Comparison of ENCODE assay signal across 27 cellular contexts in the genomic region with DNA sequence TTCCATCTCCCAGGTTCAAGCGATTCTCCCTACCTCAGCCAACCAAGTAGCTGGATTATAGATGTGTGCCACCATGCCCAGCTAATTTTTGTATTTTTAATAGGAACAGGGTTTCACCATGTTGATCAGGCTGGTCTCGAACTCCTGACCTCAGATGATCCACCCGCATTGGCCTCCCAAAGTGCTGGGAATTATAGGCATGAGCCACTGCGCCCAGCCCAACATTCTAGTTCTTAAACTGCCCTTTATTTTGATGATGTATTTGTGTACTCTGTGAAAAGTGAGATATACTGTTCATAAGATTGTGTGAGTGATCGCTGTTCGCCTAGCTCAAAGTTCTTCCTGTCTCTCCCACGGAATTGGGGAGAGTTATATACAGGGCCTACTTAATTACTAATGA.
DNase-seq lines count a peak whose midpoint lies in the region; ATAC-seq and TF ChIP-seq lines count a peak whose summit lies in the region.
"Had no signal": no experiment of that assay in that cellular context is flagged by ENCODE, and none has a peak within 500 bp of the region (broad histone marks: within the 10 kb centered on the region; RNA-seq: fewer than 3 reads in every experiment).

No MANE protein-coding gene starts in this region.

- peak overlapping the region; percentile 26 for H3K4me3 ChIP-seq in CD4-positive, CD25-positive, alpha-beta regulatory T cell (ENCODE audit: low read depth, low read length)
- H3K4me3 ChIP-seq: BLaER1, esophagus muscularis mucosa, GM23248, left ventricle myocardium inferior, suprapubic skin, upper lobe of right lung had no signal

- peaks cover 25% of the 10 kb centered on the region for H3K4me1 ChIP-seq in CD4-positive, CD25-positive, alpha-beta regulatory T cell (ENCODE audit: control insufficient read depth, insufficient read depth, low read length, poor library complexity, severe bottlenecking)

- intact Hi-C loops in CD4-positive, alpha-beta T cell (cut with DNase I, micrococcal nuclease), result no loop called here

- no peaks in the 10 kb centered on the region for H3K9me3 ChIP-seq in CD4-positive, CD25-positive, alpha-beta regulatory T cell (ENCODE audit: control insufficient read depth in 2 of 2, low read length in 2 of 2)
- no peaks in the 10 kb centered on the region for H3K9me3 ChIP-seq in CD4-positive, alpha-beta T cell (ENCODE audit: control insufficient read depth, low read length)
- H3K9me3 ChIP-seq: esophagus muscularis mucosa, left ventricle myocardium inferior, suprapubic skin, upper lobe of right lung had no signal

- peak overlapping the region; percentile 1 to 67 (median 31) for H3K27ac Mint-ChIP-seq in CD4-positive, CD25-positive, alpha-beta regulatory T cell
- H3K27ac Mint-ChIP-seq in CD4-positive, alpha-beta T cell, result peak overlapping the region; percentile 2
- H3K27ac Mint-ChIP-seq in T-helper 2 cell treated with Interferon-gamma antibody and Interleukin-4, amounts not matched to agents 5 μg/mL and 100 μg/mL, for 36 hours, result peak overlapping the region; percentile 89
- H3K27ac Mint-ChIP-seq in activated naive CD8-positive, alpha-beta T cell treated with anti-CD3 and anti-CD28 coated beads, Interleukin-2, amount 10 ng/mL, durations not matched to agents 7 days and 5 days, result peak overlapping the region; percentile 71
- H3K27ac Mint-ChIP-seq: dendritic cell treated with granulocyte-macrophage colony-stimulating factor and Interleukin-4, amounts not matched to agents 40 ng/mL and 50 ng/mL, for 4 days; IgD-negative memory B cell; stimulated activated naive B cell treated with anti-CD40 and anti-IgM and Interleukin-4, amounts not matched to agents 10 μg/mL and 1 μg/mL and 100 μg/mL, for 72 hours had no signal

- H3K27me3 ChIP-seq in CD4-positive, CD25-positive, alpha-beta regulatory T cell (ENCODE audit: control insufficient read depth, insufficient read depth, low read length), result no peaks in the 10 kb centered on the region
- H3K27me3 ChIP-seq in CD4-positive, alpha-beta T cell (ENCODE audit: control insufficient read depth, insufficient read depth, low read length), result no peaks in the 10 kb centered on the region
- H3K27me3 ChIP-seq: esophagus muscularis mucosa, suprapubic skin, upper lobe of right lung had no signal

- no peak for ATAC-seq in CD4-positive, CD25-positive, alpha-beta regulatory T cell (ENCODE audit: low read depth in 2 of 2)
- no peak for ATAC-seq in CD4-positive, alpha-beta T cell (ENCODE audit: poor library complexity)
- no peak for ATAC-seq in activated naive CD8-positive, alpha-beta T cell treated with anti-CD3 and anti-CD28 coated beads, Interleukin-2, amount 10 ng/mL, durations not matched to agents 7 days and 5 days (ENCODE audit: low read depth)
- ATAC-seq in HG02623 (IDR thresholded peaks at IDR 0.05; ENCODE audit: unreplicated experiment) (no peak), GM21390 (IDR thresholded peaks at IDR 0.05; ENCODE audit: unreplicated experiment) (no peak)
- ATAC-seq: stimulated activated naive B cell treated with anti-CD40 and anti-IgM and Interleukin-4, amounts not matched to agents 10 μg/mL and 1 μg/mL and 100 μg/mL, for 72 hours; T-cell; upper lobe of right lung had no signal

- peak overlapping the region in 2 of 4 donors; percentile 44 to 49 for H3K4me3 Mint-ChIP-seq in CD4-positive, CD25-positive, alpha-beta regulatory T cell
- H3K4me3 Mint-ChIP-seq in CD4-positive, alpha-beta T cell, result no peak overlapping the region
- H3K4me3 Mint-ChIP-seq in T-helper 2 cell treated with Interferon-gamma antibody and Interleukin-4, amounts not matched to agents 5 μg/mL and 100 μg/mL, for 36 hours, result peak overlapping the region; percentile 66
- peak overlapping the region; percentile 25 for H3K4me3 Mint-ChIP-seq in activated naive CD8-positive, alpha-beta T cell treated with anti-CD3 and anti-CD28 coated beads, Interleukin-2, amount 10 ng/mL, durations not matched to agents 7 days and 5 days
- H3K4me3 Mint-ChIP-seq: dendritic cell treated with granulocyte-macrophage colony-stimulating factor and Interleukin-4, amounts not matched to agents 40 ng/mL and 50 ng/mL, for 4 days; stimulated activated naive B cell treated with anti-CD40 and anti-IgM and Interleukin-4, amounts not matched to agents 10 μg/mL and 1 μg/mL and 100 μg/mL, for 72 hours; T-cell had no signal

- TF ChIP-seq CTCF in CD4-positive, alpha-beta T cell (IDR thresholded peaks at IDR 0.05), result no peak

- no peaks in the 10 kb centered on the region for H3K36me3 Mint-ChIP-seq in CD4-positive, CD25-positive, alpha-beta regulatory T cell
- H3K36me3 Mint-ChIP-seq in CD4-positive, alpha-beta T cell (ENCODE audit: low read depth), result peaks cover 4% of the 10 kb centered on the region
- H3K36me3 Mint-ChIP-seq in T-helper 2 cell treated with Interferon-gamma antibody and Interleukin-4, amounts not matched to agents 5 μg/mL and 100 μg/mL, for 36 hours (ENCODE audit: low read depth), result peaks cover 3% of the 10 kb centered on the region
- peaks cover 2% of the 10 kb centered on the region for H3K36me3 Mint-ChIP-seq in activated naive CD8-positive, alpha-beta T cell treated with anti-CD3 and anti-CD28 coated beads, Interleukin-2, amount 10 ng/mL, durations not matched to agents 7 days and 5 days
- H3K36me3 Mint-ChIP-seq: T-cell had no signal

- peaks cover 23 to 42% (median 32%) of the 10 kb centered on the region in 4 donors for H3K4me1 Mint-ChIP-seq in CD4-positive, CD25-positive, alpha-beta regulatory T cell
- peaks cover 35% of the 10 kb centered on the region for H3K4me1 Mint-ChIP-seq in CD4-positive, alpha-beta T cell (ENCODE audit: low read depth)
- peaks cover 62% of the 10 kb centered on the region for H3K4me1 Mint-ChIP-seq in T-helper 2 cell treated with Interferon-gamma antibody and Interleukin-4, amounts not matched to agents 5 μg/mL and 100 μg/mL, for 36 hours (ENCODE audit: low read depth)
- peaks cover 43% of the 10 kb centered on the region for H3K4me1 Mint-ChIP-seq in activated naive CD8-positive, alpha-beta T cell treated with anti-CD3 and anti-CD28 coated beads, Interleukin-2, amount 10 ng/mL, durations not matched to agents 7 days and 5 days

- CTCF ChIA-PET in CD4-positive, alpha-beta T cell (lab: Charles Lee), result interaction anchor here (0.7 kb wide), 1 partner anchor 37 kb away, joined by 3 read pairs; no protein-coding TSS in a partner anchor

- H3K36me3 ChIP-seq in CD4-positive, CD25-positive, alpha-beta regulatory T cell (ENCODE audit: control insufficient read depth, insufficient read depth, low read length), result no peaks in the 10 kb centered on the region
- H3K36me3 ChIP-seq: BLaER1, esophagus muscularis mucosa, left ventricle myocardium inferior, suprapubic skin, upper lobe of right lung had no signal

- no peaks in the 10 kb centered on the region for H3K9me3 Mint-ChIP-seq in CD4-positive, CD25-positive, alpha-beta regulatory T cell
- H3K9me3 Mint-ChIP-seq in CD4-positive, alpha-beta T cell, result no peaks in the 10 kb centered on the region
- H3K9me3 Mint-ChIP-seq in T-helper 2 cell treated with Interferon-gamma antibody and Interleukin-4, amounts not matched to agents 5 μg/mL and 100 μg/mL, for 36 hours, result no peaks in the 10 kb centered on the region
- no peaks in the 10 kb centered on the region for H3K9me3 Mint-ChIP-seq in activated naive CD8-positive, alpha-beta T cell treated with anti-CD3 and anti-CD28 coated beads, Interleukin-2, amount 10 ng/mL, durations not matched to agents 7 days and 5 days
- H3K9me3 Mint-ChIP-seq: dendritic cell treated with granulocyte-macrophage colony-stimulating factor and Interleukin-4, amounts not matched to agents 40 ng/mL and 50 ng/mL, for 4 days; stimulated activated naive B cell treated with anti-CD40 and anti-IgM and Interleukin-4, amounts not matched to agents 10 μg/mL and 1 μg/mL and 100 μg/mL, for 72 hours had no signal

- peak overlapping the region; percentile 57 for H3K27ac ChIP-seq in CD4-positive, CD25-positive, alpha-beta regulatory T cell (ENCODE audit: insufficient read depth, low read length, poor library complexity, severe bottlenecking)
- H3K27ac ChIP-seq in CD4-positive, alpha-beta T cell (ENCODE audit: low read depth, low read length), result no peak overlapping the region
- H3K27ac ChIP-seq: BLaER1, esophagus muscularis mucosa, GM23248, left ventricle myocardium inferior, parathyroid adenoma, suprapubic skin, upper lobe of right lung had no signal

- POLR2A ChIA-PET in CD4-positive, alpha-beta T cell (lab: Charles Lee), result interaction anchor here (0.6 to 5.8 kb wide), 9 partner anchors 8 to 1630 kb away, joined by 3 to 90 read pairs (median 6); a partner anchor contains a TSS
- POLR2A ChIA-PET in activated naive CD8-positive, alpha-beta T cell treated with anti-CD3 and anti-CD28 coated beads, Interleukin-2, amount 10 ng/mL, durations not matched to agents 7 days and 5 days (lab: Charles Lee), result interaction anchor here (0.5 to 12.1 kb wide), 11 partner anchors 8 to 1634 kb away, joined by 3 to 126 read pairs (median 11); a partner anchor contains a TSS

- H3K27me3 Mint-ChIP-seq in CD4-positive, CD25-positive, alpha-beta regulatory T cell, result peaks cover 1% of the 10 kb centered on the region
- H3K27me3 Mint-ChIP-seq in CD4-positive, alpha-beta T cell, result no peaks in the 10 kb centered on the region
- H3K27me3 Mint-ChIP-seq in T-helper 2 cell treated with Interferon-gamma antibody and Interleukin-4, amounts not matched to agents 5 μg/mL and 100 μg/mL, for 36 hours (ENCODE audit: low read depth), result no peaks in the 10 kb centered on the region
- no peaks in the 10 kb centered on the region for H3K27me3 Mint-ChIP-seq in activated naive CD8-positive, alpha-beta T cell treated with anti-CD3 and anti-CD28 coated beads, Interleukin-2, amount 10 ng/mL, durations not matched to agents 7 days and 5 days
- H3K27me3 Mint-ChIP-seq: dendritic cell treated with granulocyte-macrophage colony-stimulating factor and Interleukin-4, amounts not matched to agents 40 ng/mL and 50 ng/mL, for 4 days; IgD-negative memory B cell; stimulated activated naive B cell treated with anti-CD40 and anti-IgM and Interleukin-4, amounts not matched to agents 10 μg/mL and 1 μg/mL and 100 μg/mL, for 72 hours; T-cell had no signal

- no peak for DNase-seq in CD4-positive, CD25-positive, alpha-beta regulatory T cell
- DNase-seq in CD4-positive, alpha-beta T cell, result no peak
- DNase-seq in T-helper 2 cell treated with Interferon-gamma antibody and Interleukin-4, amounts not matched to agents 5 μg/mL and 100 μg/mL, for 36 hours (ENCODE audit: low spot score), result no peak
- no peak for DNase-seq in activated naive CD8-positive, alpha-beta T cell treated with anti-CD3 and anti-CD28 coated beads, Interleukin-2, amount 10 ng/mL, durations not matched to agents 7 days and 5 days
- DNase-seq in NCI-H82 treated with DMSO at 0.1 percent for 48 hours (lab: John Stamatoyannopoulos, UW; ENCODE audit: unreplicated experiment), result no peak
- DNase-seq: activated CD4-positive, alpha-beta T cell treated with anti-CD3 and anti-CD28 coated beads for 48 hours; foreskin fibroblast; GDM1; GM23248; head of caudate nucleus; left ventricle myocardium inferior; mesenchymal stem cell; NCI-H1694; NCI-H446 treated with DMSO at 0.1 percent for 48 hours; NCI-H774; retina; stimulated activated naive B cell treated with anti-CD40 and anti-IgM and Interleukin-4, amounts not matched to agents 10 μg/mL and 1 μg/mL and 100 μg/mL, for 72 hours; T-cell; upper lobe of right lung had no signal

Comparison
In these comparisons a context has a peak if more than half of its experiments do, and no peak if none do; other contexts are left out.
1. H3K27ac Mint-ChIP-seq: peak in every context shown above with its lines; median percentile 89 in T-helper 2 cell treated with Interferon-gamma antibody and Interleukin-4, amounts not matched to agents 5 μg/mL and 100 μg/mL, for 36 hours; 71 in activated naive CD8-positive, alpha-beta T cell treated with anti-CD3 and anti-CD28 coated beads, Interleukin-2, amount 10 ng/mL, durations not matched to agents 7 days and 5 days; 31 in CD4-positive, CD25-positive, alpha-beta regulatory T cell; 2 in CD4-positive, alpha-beta T cell.